Comparison of ENCODE assay signal across 20 cellular contexts in the genomic region with DNA sequence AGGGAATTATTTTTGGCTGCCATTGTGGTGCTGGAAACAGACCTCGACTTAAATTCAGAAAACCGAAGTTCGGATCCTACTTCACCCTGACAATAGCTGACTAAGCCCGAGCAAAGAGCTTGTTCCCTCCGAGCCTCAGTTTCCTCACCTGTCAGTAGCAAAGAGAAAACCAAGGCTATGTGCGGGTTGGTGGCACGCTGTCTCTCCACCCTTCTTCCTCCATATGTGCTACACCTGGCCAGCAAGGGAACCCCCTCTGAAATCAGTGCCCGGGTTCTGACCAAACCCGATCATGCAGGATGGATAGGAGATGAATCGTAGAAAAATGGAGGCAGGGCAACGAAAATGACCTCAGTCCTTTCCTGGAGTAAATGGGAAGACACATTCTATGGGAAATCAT. TPM values are rescaled to one million over a fixed set of nuclear protein-coding genes. Genes with fewer than 3 reads are reported as not detected.
"Had no signal": no experiment of that assay in that cellular context is flagged by ENCODE, and none has a peak within 500 bp of the region (broad histone marks: within the 10 kb centered on the region; RNA-seq: fewer than 3 reads in every experiment).

No MANE protein-coding gene starts in this region.

- H3K27me3 ChIP-seq: right atrium auricular region, vagina had no signal

- H3K9me3 Mint-ChIP-seq: natural killer cell; neural crest cell; stimulated activated naive CD8-positive, alpha-beta T cell treated with anti-CD3 and anti-CD28 coated beads, Interleukin-15, Interleukin-2, amounts not matched to agents 100 ng/mL and 50 ng/mL, for 24 hours had no signal

- ATAC-seq: gastrocnemius medialis; left cardiac atrium; left lung; natural killer cell; sciatic nerve; stimulated activated naive B cell treated with anti-CD40 and anti-IgM and Interleukin-4, amounts not matched to agents 10 μg/mL and 1 μg/mL and 100 μg/mL, for 72 hours had no signal

- H3K4me3 ChIP-seq: dorsolateral prefrontal cortex, gastrocnemius medialis, left lung, prostate gland, right atrium auricular region, spleen, transverse colon, vagina had no signal

- DNase-seq: dorsolateral prefrontal cortex; effector CD4-positive, alpha-beta T cell; gastrocnemius medialis; head of caudate nucleus; hippocampal formation; left cardiac atrium; left lung; natural killer cell; spleen; stimulated activated CD4-positive, alpha-beta T cell treated with anti-CD3 and anti-CD28 coated beads, Interleukin-2, amount 100 ng/mL, for 48 hours; stimulated activated naive B cell treated with anti-CD40 and anti-IgM and Interleukin-4, amounts not matched to agents 10 μg/mL and 1 μg/mL and 100 μg/mL, for 72 hours; transverse colon had no signal

- H3K27ac Mint-ChIP-seq: natural killer cell; stimulated activated naive B cell treated with anti-CD40 and anti-IgM and Interleukin-4, amounts not matched to agents 10 μg/mL and 1 μg/mL and 100 μg/mL, for 72 hours; stimulated activated naive CD8-positive, alpha-beta T cell treated with anti-CD3 and anti-CD28 coated beads, Interleukin-15, Interleukin-2, amounts not matched to agents 100 ng/mL and 50 ng/mL, for 24 hours had no signal

- H3K36me3 ChIP-seq: gastrocnemius medialis, left lung, prostate gland, right atrium auricular region, spleen, transverse colon, vagina had no signal

- H3K4me1 Mint-ChIP-seq: natural killer cell; stimulated activated naive B cell treated with anti-CD40 and anti-IgM and Interleukin-4, amounts not matched to agents 10 μg/mL and 1 μg/mL and 100 μg/mL, for 72 hours had no signal

- H3K36me3 Mint-ChIP-seq: natural killer cell; stimulated activated naive B cell treated with anti-CD40 and anti-IgM and Interleukin-4, amounts not matched to agents 10 μg/mL and 1 μg/mL and 100 μg/mL, for 72 hours had no signal

- H3K27ac ChIP-seq: dorsolateral prefrontal cortex, gastrocnemius medialis, left lung, prostate gland, right atrium auricular region, spleen, transverse colon, vagina had no signal

- H3K4me1 ChIP-seq: gastrocnemius medialis, left lung, prostate gland, right atrium auricular region, spleen, transverse colon, vagina had no signal

- H3K4me3 Mint-ChIP-seq: natural killer cell; neural crest cell; stimulated activated naive B cell treated with anti-CD40 and anti-IgM and Interleukin-4, amounts not matched to agents 10 μg/mL and 1 μg/mL and 100 μg/mL, for 72 hours; stimulated activated naive CD8-positive, alpha-beta T cell treated with anti-CD3 and anti-CD28 coated beads, Interleukin-15, Interleukin-2, amounts not matched to agents 100 ng/mL and 50 ng/mL, for 24 hours had no signal

- H3K9me3 ChIP-seq: gastrocnemius medialis, left lung, prostate gland, right atrium auricular region, spleen, transverse colon, vagina had no signal

RNA-seq across cellular contexts. Expression of gene MSX2, which starts 16.7 kb away (rescaled TPM):
- total RNA-seq: lung microvascular endothelial cell, skeletal muscle tissue had no signal
